ENCODE assay signal across 1 cellular context in genomic region chr15:65088643-65089021, GRCh38.
TF ChIP-seq lines count a peak whose summit lies in the region.

No MANE protein-coding gene starts in this region.

TF ChIP-seq in HepG2, 621 proteins besides CTCF, POLR2A, EP300 and RAD21 (continued from another document):
- TF ChIP-seq, protein P1, sequence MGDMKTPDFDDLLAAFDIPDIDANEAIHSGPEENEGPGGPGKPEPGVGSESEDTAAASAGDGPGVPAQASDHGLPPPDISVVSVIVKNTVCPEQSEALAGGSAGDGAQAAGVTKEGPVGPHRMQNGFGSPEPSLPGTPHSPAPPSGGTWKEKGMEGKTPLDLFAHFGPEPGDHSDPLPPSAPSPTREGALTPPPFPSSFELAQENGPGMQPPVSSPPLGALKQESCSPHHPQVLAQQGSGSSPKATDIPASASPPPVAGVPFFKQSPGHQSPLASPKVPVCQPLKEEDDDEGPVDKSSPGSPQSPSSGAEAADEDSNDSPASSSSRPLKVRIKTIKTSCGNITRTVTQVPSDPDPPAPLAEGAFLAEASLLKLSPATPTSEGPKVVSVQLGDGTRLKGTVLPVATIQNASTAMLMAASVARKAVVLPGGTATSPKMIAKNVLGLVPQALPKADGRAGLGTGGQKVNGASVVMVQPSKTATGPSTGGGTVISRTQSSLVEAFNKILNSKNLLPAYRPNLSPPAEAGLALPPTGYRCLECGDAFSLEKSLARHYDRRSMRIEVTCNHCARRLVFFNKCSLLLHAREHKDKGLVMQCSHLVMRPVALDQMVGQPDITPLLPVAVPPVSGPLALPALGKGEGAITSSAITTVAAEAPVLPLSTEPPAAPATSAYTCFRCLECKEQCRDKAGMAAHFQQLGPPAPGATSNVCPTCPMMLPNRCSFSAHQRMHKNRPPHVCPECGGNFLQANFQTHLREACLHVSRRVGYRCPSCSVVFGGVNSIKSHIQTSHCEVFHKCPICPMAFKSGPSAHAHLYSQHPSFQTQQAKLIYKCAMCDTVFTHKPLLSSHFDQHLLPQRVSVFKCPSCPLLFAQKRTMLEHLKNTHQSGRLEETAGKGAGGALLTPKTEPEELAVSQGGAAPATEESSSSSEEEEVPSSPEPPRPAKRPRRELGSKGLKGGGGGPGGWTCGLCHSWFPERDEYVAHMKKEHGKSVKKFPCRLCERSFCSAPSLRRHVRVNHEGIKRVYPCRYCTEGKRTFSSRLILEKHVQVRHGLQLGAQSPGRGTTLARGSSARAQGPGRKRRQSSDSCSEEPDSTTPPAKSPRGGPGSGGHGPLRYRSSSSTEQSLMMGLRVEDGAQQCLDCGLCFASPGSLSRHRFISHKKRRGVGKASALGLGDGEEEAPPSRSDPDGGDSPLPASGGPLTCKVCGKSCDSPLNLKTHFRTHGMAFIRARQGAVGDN (CRISPR knock-in tag; IDR thresholded peaks at IDR 0.05) = peak; percentile 1; the same call in 1 of the 2 replicates
- TF ChIP-seq ZMYM4 (CRISPR knock-in tag; IDR thresholded peaks at IDR 0.05) (no peak), DMAP1 (CRISPR knock-in tag; IDR thresholded peaks at IDR 0.05) (no peak), SOX13 (IDR thresholded peaks at IDR 0.05) (no peak), SOX13 (CRISPR knock-in tag; conservative IDR thresholded peaks at IDR 0.05 in 1 of 2, IDR thresholded peaks at IDR 0.05 in 1 of 2) (peak in 1 of 2 experiments; percentile 51; a peak in 2 of 4 replicates), ZNF17 (CRISPR knock-in tag; IDR thresholded peaks at IDR 0.05) (no peak), ESRRA (CRISPR knock-in tag; IDR thresholded peaks at IDR 0.05; ENCODE audit: low read depth) (no peak), CAMTA2 (CRISPR knock-in tag; IDR thresholded peaks at IDR 0.05; ENCODE audit: borderline replicate concordance) (no peak), ZNF432 (CRISPR knock-in tag; IDR thresholded peaks at IDR 0.05; ENCODE audit: borderline replicate concordance) (no peak), PAF1 (CRISPR knock-in tag; IDR thresholded peaks at IDR 0.05) (no peak), ZFY (CRISPR knock-in tag; IDR thresholded peaks at IDR 0.05) (peak; percentile 5; the same call in 1 of the 2 replicates), HNF4G (IDR thresholded peaks at IDR 0.05; ENCODE audit: borderline replicate concordance, low read depth, low read length) (peak; percentile 65; the same call in 1 of the 2 replicates), HNF4G (CRISPR knock-in tag; IDR thresholded peaks at IDR 0.05; ENCODE audit: borderline replicate concordance, low read depth) (no peak), ZNF556 (CRISPR knock-in tag; IDR thresholded peaks at IDR 0.05; ENCODE audit: borderline replicate concordance) (no peak), RBAK (CRISPR knock-in tag; IDR thresholded peaks at IDR 0.05) (no peak), ZSCAN5A (CRISPR knock-in tag; IDR thresholded peaks at IDR 0.05; ENCODE audit: borderline replicate concordance) (no peak), HNF4A (CRISPR knock-in tag; IDR thresholded peaks at IDR 0.05) (peak; percentile 52), ZNF83 (CRISPR knock-in tag; IDR thresholded peaks at IDR 0.05; ENCODE audit: borderline replicate concordance) (no peak), ZFX (CRISPR knock-in tag; IDR thresholded peaks at IDR 0.05; ENCODE audit: low read depth) (0 out of 2 replicates have a peak, but pooled peaks have one; percentile 35), ARHGAP35 (CRISPR knock-in tag; IDR thresholded peaks at IDR 0.05; ENCODE audit: borderline replicate concordance) (no peak), CREBL2 (CRISPR knock-in tag; IDR thresholded peaks at IDR 0.05; ENCODE audit: borderline replicate concordance) (no peak), KDM6A (CRISPR knock-in tag; IDR thresholded peaks at IDR 0.05; ENCODE audit: low read depth) (no peak), MXD4 (CRISPR knock-in tag; IDR thresholded peaks at IDR 0.05) (no peak), ZNF670 (CRISPR knock-in tag; IDR thresholded peaks at IDR 0.05; ENCODE audit: borderline replicate concordance) (no peak), LCORL (IDR thresholded peaks at IDR 0.05) (no peak), LCORL (CRISPR knock-in tag; IDR thresholded peaks at IDR 0.05) (peak; percentile 60; the same call in 1 of the 2 replicates), ZFP41 (CRISPR knock-in tag; IDR thresholded peaks at IDR 0.05; ENCODE audit: borderline replicate concordance) (no peak), ARNTL (CRISPR knock-in tag; IDR thresholded peaks at IDR 0.05) (no peak), SSRP1 (CRISPR knock-in tag; IDR thresholded peaks at IDR 0.05) (0 out of 2 replicates have a peak, but pooled peaks have one; percentile 39), ZNF329 (CRISPR knock-in tag; IDR thresholded peaks at IDR 0.05; ENCODE audit: low read depth) (no peak), SNRNP70 (IDR thresholded peaks at IDR 0.05; ENCODE audit: low read depth, low read length) (no peak), BCL6 (CRISPR knock-in tag; IDR thresholded peaks at IDR 0.05) (no peak), NCOR1 (IDR thresholded peaks at IDR 0.05; ENCODE audit: borderline replicate concordance, low read length) (no peak), ZNF7 (CRISPR knock-in tag; IDR thresholded peaks at IDR 0.05) (no peak), FOXJ3 (CRISPR knock-in tag; IDR thresholded peaks at IDR 0.05; ENCODE audit: borderline replicate concordance) (no peak), SPEN (CRISPR knock-in tag; IDR thresholded peaks at IDR 0.05; ENCODE audit: low read depth) (no peak), ELF4 (CRISPR knock-in tag; IDR thresholded peaks at IDR 0.05; ENCODE audit: borderline replicate concordance) (no peak), GMEB2 (CRISPR knock-in tag; IDR thresholded peaks at IDR 0.05; ENCODE audit: low read depth) (no peak), SKI (IDR thresholded peaks at IDR 0.05; ENCODE audit: partially characterized antibody) (no peak)
- TF ChIP-seq, protein P2, sequence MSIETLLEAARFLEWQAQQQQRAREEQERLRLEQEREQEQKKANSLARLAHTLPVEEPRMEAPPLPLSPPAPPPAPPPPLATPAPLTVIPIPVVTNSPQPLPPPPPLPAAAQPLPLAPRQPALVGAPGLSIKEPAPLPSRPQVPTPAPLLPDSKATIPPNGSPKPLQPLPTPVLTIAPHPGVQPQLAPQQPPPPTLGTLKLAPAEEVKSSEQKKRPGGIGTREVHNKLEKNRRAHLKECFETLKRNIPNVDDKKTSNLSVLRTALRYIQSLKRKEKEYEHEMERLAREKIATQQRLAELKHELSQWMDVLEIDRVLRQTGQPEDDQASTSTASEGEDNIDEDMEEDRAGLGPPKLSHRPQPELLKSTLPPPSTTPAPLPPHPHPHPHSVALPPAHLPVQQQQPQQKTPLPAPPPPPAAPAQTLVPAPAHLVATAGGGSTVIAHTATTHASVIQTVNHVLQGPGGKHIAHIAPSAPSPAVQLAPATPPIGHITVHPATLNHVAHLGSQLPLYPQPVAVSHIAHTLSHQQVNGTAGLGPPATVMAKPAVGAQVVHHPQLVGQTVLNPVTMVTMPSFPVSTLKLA (IDR thresholded peaks at IDR 0.05) = no peak
- TF ChIP-seq, protein P3, sequence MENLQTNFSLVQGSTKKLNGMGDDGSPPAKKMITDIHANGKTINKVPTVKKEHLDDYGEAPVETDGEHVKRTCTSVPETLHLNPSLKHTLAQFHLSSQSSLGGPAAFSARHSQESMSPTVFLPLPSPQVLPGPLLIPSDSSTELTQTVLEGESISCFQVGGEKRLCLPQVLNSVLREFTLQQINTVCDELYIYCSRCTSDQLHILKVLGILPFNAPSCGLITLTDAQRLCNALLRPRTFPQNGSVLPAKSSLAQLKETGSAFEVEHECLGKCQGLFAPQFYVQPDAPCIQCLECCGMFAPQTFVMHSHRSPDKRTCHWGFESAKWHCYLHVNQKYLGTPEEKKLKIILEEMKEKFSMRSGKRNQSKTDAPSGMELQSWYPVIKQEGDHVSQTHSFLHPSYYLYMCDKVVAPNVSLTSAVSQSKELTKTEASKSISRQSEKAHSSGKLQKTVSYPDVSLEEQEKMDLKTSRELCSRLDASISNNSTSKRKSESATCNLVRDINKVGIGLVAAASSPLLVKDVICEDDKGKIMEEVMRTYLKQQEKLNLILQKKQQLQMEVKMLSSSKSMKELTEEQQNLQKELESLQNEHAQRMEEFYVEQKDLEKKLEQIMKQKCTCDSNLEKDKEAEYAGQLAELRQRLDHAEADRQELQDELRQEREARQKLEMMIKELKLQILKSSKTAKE (CRISPR knock-in tag; IDR thresholded peaks at IDR 0.05; ENCODE audit: borderline replicate concordance) = no peak
- TF ChIP-seq, protein P4, sequence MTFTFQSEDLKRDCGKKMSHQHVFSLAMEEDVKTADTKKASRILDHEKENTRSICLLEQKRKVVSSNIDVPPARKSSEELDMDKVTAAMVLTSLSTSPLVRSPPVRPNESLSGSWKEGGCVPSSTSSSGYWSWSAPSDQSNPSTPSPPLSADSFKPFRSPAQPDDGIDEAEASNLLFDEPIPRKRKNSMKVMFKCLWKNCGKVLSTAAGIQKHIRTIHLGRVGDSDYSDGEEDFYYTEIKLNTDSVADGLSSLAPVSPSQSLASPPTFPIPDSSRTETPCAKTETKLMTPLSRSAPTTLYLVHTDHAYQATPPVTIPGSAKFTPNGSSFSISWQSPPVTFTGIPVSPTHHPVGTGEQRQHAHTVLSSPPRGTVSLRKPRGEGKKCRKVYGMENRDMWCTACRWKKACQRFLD (CRISPR knock-in tag; IDR thresholded peaks at IDR 0.05; ENCODE audit: borderline replicate concordance) = no peak
TF ChIP-seq in HepG2: peak in this region for 17.
